In genomic region chr5:122099060-122099790, GRCh38 we compare ENCODE assay signal across 1 cellular context.
A peak's percentile ranks its signal among the peaks of the same experiment; 100 is the strongest.
TF ChIP-seq lines count a peak whose summit lies in the region.

No MANE protein-coding gene starts in this region.

TF ChIP-seq in endothelial cell of umbilical vein, 7 proteins besides CTCF, POLR2A, EP300 and RAD21:
- peak; percentile 21 for TF ChIP-seq POLR2AphosphoS5 (IDR thresholded peaks at IDR 0.05; ENCODE audit: insufficient read depth, low read depth, low read length)
- TF ChIP-seq MYC (IDR thresholded peaks at IDR 0.05; ENCODE audit: low read depth, low read length) = no peak
- peak; percentile 36 for TF ChIP-seq JUN (IDR thresholded peaks at IDR 0.05; ENCODE audit: borderline replicate concordance, insufficient read depth, insufficient read length, low read depth)
- TF ChIP-seq FOS (IDR thresholded peaks at IDR 0.05; ENCODE audit: borderline replicate concordance, insufficient read depth, low read length) = peak; percentile 95
- TF ChIP-seq EZH2 (IDR thresholded peaks at IDR 0.05; ENCODE audit: borderline replicate concordance, low read depth, low read length, severe bottlenecking) = no peak
- TF ChIP-seq MAX (IDR thresholded peaks at IDR 0.05; ENCODE audit: insufficient read depth, insufficient read length) = no peak
- peak; percentile 35 for TF ChIP-seq GATA2 (IDR thresholded peaks at IDR 0.05; ENCODE audit: insufficient read depth, insufficient read length, low read depth, low read length)
TF ChIP-seq in endothelial cell of umbilical vein: peak in this region for 4.
